In the genomic region with DNA sequence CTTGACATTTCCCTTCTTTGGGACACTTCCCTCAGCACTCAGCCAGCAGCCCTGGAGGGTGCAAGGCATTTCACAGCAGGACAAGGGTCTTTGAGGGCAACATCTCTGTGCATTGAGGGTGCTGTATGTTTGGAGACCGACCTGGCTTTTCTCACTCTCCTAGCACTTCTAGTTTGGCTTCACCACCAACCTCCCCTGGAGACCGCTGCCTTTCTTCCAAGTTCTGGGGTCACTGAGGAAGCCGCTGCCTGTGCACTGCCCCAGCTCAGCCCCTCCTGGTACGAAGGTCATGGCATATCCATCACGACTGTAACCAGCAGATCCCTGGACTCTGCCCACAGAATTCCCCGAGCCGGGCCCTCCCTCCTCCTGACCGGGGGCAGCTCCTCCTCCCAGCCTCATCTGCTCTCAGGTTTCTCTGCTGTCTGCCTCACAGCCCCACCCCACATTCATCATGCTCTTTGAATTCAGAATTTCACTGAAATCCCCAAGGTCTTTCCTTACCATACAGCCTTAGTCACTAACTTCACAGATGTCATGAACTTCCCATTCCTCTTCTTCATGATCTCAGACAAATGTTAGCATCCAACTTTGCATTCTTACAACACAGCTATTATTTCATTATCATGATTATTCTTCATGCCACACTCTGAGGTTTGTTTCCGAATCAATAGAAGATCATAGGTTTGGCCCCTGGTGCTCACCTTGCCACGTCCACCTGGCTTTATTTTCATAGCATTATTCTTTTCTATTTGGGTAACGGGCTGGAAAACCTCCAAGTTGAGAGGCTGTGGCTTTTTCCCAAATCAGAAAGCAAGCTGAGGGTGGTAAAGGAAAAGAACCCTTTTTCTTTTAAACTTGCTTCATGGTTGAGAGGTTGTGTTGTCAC, we compare ENCODE assay signal across 10 cellular contexts.
DNase-seq lines count a peak whose midpoint lies in the region; ATAC-seq and TF ChIP-seq lines count a peak whose summit lies in the region.
"Had no signal": no experiment of that assay in that cellular context is flagged by ENCODE, and none has a peak within 500 bp of the region (broad histone marks: within the 10 kb centered on the region; RNA-seq: fewer than 3 reads in every experiment).

No MANE protein-coding gene starts in this region.

- H3K9me3 Mint-ChIP-seq in dendritic cell treated with granulocyte-macrophage colony-stimulating factor and Interleukin-4, amounts not matched to agents 40 ng/mL and 50 ng/mL, for 4 days = no peaks in the 10 kb centered on the region
- no peaks in the 10 kb centered on the region for H3K9me3 Mint-ChIP-seq in mesothelial cell of epicardium

- peaks cover 33% of the 10 kb centered on the region for H3K27me3 Mint-ChIP-seq in dendritic cell treated with granulocyte-macrophage colony-stimulating factor and Interleukin-4, amounts not matched to agents 40 ng/mL and 50 ng/mL, for 4 days
- no peaks in the 10 kb centered on the region for H3K27me3 Mint-ChIP-seq in mesothelial cell of epicardium (ENCODE audit: low read depth)

- ATAC-seq in HG03139 (IDR thresholded peaks at IDR 0.05; ENCODE audit: unreplicated experiment) = no peak

- DNase-seq in CD1c-positive myeloid dendritic cell (ENCODE audit: extremely low spot score) = peak; percentile 46
- DNase-seq in NCI-H1105 treated with DMSO at 0.1 percent for 48 hours (lab: John Stamatoyannopoulos, UW) = peak; percentile 47
- DNase-seq in mesothelial cell of epicardium (ENCODE audit: low spot score in 2 of 2, unreplicated experiment in 2 of 2) = no peak
- DNase-seq in COR-L47 (lab: John Stamatoyannopoulos, UW) = no peak
- DNase-seq in T-helper 2 cell = no peak
- no peak for DNase-seq in NCI-H2227 treated with DMSO at 0.1 percent for 48 hours (lab: John Stamatoyannopoulos, UW)
- DNase-seq: activated T-cell treated with anti-CD3 and anti-CD28 coated beads, Interleukin-2, amount 50 U/mL, for 48 hours; occipital lobe had no signal

- peaks cover 62% of the 10 kb centered on the region for H3K4me1 Mint-ChIP-seq in dendritic cell treated with granulocyte-macrophage colony-stimulating factor and Interleukin-4, amounts not matched to agents 40 ng/mL and 50 ng/mL, for 4 days (ENCODE audit: low read depth)
- H3K4me1 Mint-ChIP-seq in mesothelial cell of epicardium = peaks cover 66% of the 10 kb centered on the region

- intact Hi-C loops in dendritic cell treated with granulocyte-macrophage colony-stimulating factor and Interleukin-4, amounts not matched to agents 40 ng/mL and 50 ng/mL, for 4 days (cut with micrococcal nuclease) = no loop called here

- H3K36me3 Mint-ChIP-seq in dendritic cell treated with granulocyte-macrophage colony-stimulating factor and Interleukin-4, amounts not matched to agents 40 ng/mL and 50 ng/mL, for 4 days (ENCODE audit: low read depth) = no peaks in the 10 kb centered on the region
- no peaks in the 10 kb centered on the region for H3K36me3 Mint-ChIP-seq in mesothelial cell of epicardium

- no peak overlapping the region for H3K4me3 Mint-ChIP-seq in dendritic cell treated with granulocyte-macrophage colony-stimulating factor and Interleukin-4, amounts not matched to agents 40 ng/mL and 50 ng/mL, for 4 days
- H3K4me3 Mint-ChIP-seq in mesothelial cell of epicardium = peak overlapping the region; percentile 9

- H3K27ac Mint-ChIP-seq in dendritic cell treated with granulocyte-macrophage colony-stimulating factor and Interleukin-4, amounts not matched to agents 40 ng/mL and 50 ng/mL, for 4 days = peak overlapping the region; percentile 0
- peak overlapping the region; percentile 75 for H3K27ac Mint-ChIP-seq in mesothelial cell of epicardium

- no peak for TF ChIP-seq CTCF in mesothelial cell of epicardium (IDR thresholded peaks at IDR 0.05; ENCODE audit: unreplicated experiment)

Comparison
In these comparisons a context has a peak if more than half of its experiments do, and no peak if none do; other contexts are left out.
1. DNase-seq: peak in CD1c-positive myeloid dendritic cell (single experiment) and NCI-H1105 treated with DMSO at 0.1 percent for 48 hours (single experiment); none in mesothelial cell of epicardium (0 of 2), COR-L47 (single experiment), T-helper 2 cell (0 of 5) and NCI-H2227 treated with DMSO at 0.1 percent for 48 hours (single experiment).